7 cellular contexts compared by ENCODE assay signal in genomic region chr14:65336191-65336591, GRCh38.
DNase-seq lines count a peak whose midpoint lies in the region; ATAC-seq and TF ChIP-seq lines count a peak whose summit lies in the region.

No MANE protein-coding gene starts in this region.

- H3K4me3 ChIP-seq in choroid plexus epithelial cell (ENCODE audit: low read depth, low read length), result no peak overlapping the region
- H3K4me3 ChIP-seq in Karpas-422 (ENCODE audit: low read length), result no peak overlapping the region

- no peak for TF ChIP-seq CTCF in choroid plexus epithelial cell (conservative IDR thresholded peaks at IDR 0.05; ENCODE audit: low read depth, low read length)

- H4K20me1 ChIP-seq in Karpas-422 (ENCODE audit: insufficient read depth, low read depth, low read length), result no peaks in the 10 kb centered on the region

- DNase-seq in MV-4-11 (lab: John Stamatoyannopoulos, UW), result peak; percentile 18
- DNase-seq in choroid plexus epithelial cell (ENCODE audit: low read depth), result peak; percentile 71
- peak; percentile 71 for DNase-seq in stimulated activated CD8-positive, alpha-beta memory T cell treated with anti-CD3 and anti-CD28 coated beads, Interleukin-4, amount 100 ng/mL, for 48 hours
- no peak for DNase-seq in G401 (ENCODE audit: low spot score)
- DNase-seq in NCI-H82 treated with DMSO at 0.1 percent for 48 hours (lab: John Stamatoyannopoulos, UW; ENCODE audit: unreplicated experiment), result no peak
- DNase-seq in Karpas-422, result no peak

- H3K27me3 ChIP-seq in Karpas-422 (ENCODE audit: low read length), result no peaks in the 10 kb centered on the region

- no peaks in the 10 kb centered on the region for H3K36me3 ChIP-seq in Karpas-422 (ENCODE audit: insufficient read depth, low read length)

- no peaks in the 10 kb centered on the region for H3K79me2 ChIP-seq in Karpas-422 (ENCODE audit: low read length)

- H2AFZ ChIP-seq in Karpas-422 (ENCODE audit: low read length), result no peak overlapping the region

- H3K27ac ChIP-seq in Karpas-422 (ENCODE audit: low read length), result no peak overlapping the region

- H3K9ac ChIP-seq in Karpas-422 (ENCODE audit: low read length), result no peak overlapping the region

- H3K4me1 ChIP-seq in Karpas-422 (ENCODE audit: low read length), result peaks cover 38% of the 10 kb centered on the region

- no peaks in the 10 kb centered on the region for H3K9me3 ChIP-seq in Karpas-422 (ENCODE audit: low read length)

- ATAC-seq in GM21360 (IDR thresholded peaks at IDR 0.05; ENCODE audit: unreplicated experiment), result peak; percentile 63

- in situ Hi-C loops in G401 (cut with HindIII; ENCODE audit: low sequenced_read_pairs), result no loop called here

- H3K4me2 ChIP-seq in Karpas-422 (ENCODE audit: low read depth, low read length, poor library complexity, severe bottlenecking), result no peak overlapping the region

- H3K9me2 ChIP-seq in Karpas-422 (replicated peaks; ENCODE audit: insufficient read depth, low read length), result no peaks in the 10 kb centered on the region

Comparison
In these comparisons a context has a peak if more than half of its experiments do, and no peak if none do; other contexts are left out.
1. DNase-seq: peak in MV-4-11 (single experiment), choroid plexus epithelial cell (single experiment) and stimulated activated CD8-positive, alpha-beta memory T cell treated with anti-CD3 and anti-CD28 coated beads, Interleukin-4, amount 100 ng/mL, for 48 hours (single experiment); none in G401 (single experiment), NCI-H82 treated with DMSO at 0.1 percent for 48 hours (single experiment) and Karpas-422 (single experiment).